9 cellular contexts compared by ENCODE assay signal in the genomic region with DNA sequence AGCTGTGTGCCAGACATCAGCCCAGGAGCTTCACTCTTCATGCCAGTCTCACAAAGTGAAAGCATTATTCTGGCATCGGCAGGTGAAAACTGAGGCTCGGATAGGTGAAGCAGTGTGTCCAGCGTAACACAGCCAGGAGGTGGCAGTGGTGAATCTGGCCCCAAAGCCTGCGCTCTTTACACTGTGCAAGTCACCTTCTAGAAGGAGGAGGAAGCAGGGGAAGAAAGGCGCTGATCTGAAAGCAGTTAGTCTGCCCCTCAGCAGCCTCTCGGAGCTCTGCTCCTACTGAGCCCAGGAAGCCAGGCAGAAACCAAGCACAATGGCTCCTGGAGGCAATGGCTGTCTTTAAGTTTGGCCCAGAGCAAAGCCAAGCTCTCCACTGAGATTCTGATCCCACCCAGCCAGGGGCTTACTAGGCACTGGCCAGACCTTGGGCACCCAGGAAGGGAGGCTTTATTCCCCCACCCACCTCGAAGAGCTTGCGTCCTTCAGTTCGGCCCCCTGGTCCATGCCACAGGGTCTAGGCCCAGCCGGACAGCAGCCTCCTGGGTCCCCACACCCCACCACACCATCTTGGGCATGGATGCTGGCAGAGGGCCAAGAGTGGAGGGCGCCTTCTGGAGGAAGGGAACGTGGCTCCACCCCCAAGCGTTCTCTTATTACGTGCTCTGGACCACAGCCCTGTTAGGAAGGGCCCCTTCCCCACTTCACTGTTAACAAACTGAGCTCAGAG.
DNase-seq lines count a peak whose midpoint lies in the region; ATAC-seq and TF ChIP-seq lines count a peak whose summit lies in the region.
"Had no signal": no experiment of that assay in that cellular context is flagged by ENCODE, and none has a peak within 500 bp of the region (broad histone marks: within the 10 kb centered on the region; RNA-seq: fewer than 3 reads in every experiment).

No MANE protein-coding gene starts in this region.

- no peaks in the 10 kb centered on the region for H3K36me3 Mint-ChIP-seq in activated CD4-positive, alpha-beta T cell treated with anti-CD3 and anti-CD28 coated beads, Interleukin-2, amount 10 ng/mL, durations not matched to agents 7 days and 5 days (ENCODE audit: low read depth)

- no peak for TF ChIP-seq POLR2A in prostate gland (IDR thresholded peaks at IDR 0.05)

- intact Hi-C loops in colonic mucosa (cut with DNase I) = no loop called here
- intact Hi-C loops in prostate gland (cut with DNase I) = no loop called here

- H3K9me3 Mint-ChIP-seq in activated CD4-positive, alpha-beta T cell treated with anti-CD3 and anti-CD28 coated beads, Interleukin-2, amount 10 ng/mL, durations not matched to agents 7 days and 5 days = no peaks in the 10 kb centered on the region

- H3K27me3 Mint-ChIP-seq in activated CD4-positive, alpha-beta T cell treated with anti-CD3 and anti-CD28 coated beads, Interleukin-2, amount 10 ng/mL, durations not matched to agents 7 days and 5 days = peaks cover 13% of the 10 kb centered on the region

- ATAC-seq in GM21576 (IDR thresholded peaks at IDR 0.05; ENCODE audit: unreplicated experiment) = peak; percentile 70

- H3K4me3 ChIP-seq in colonic mucosa (no peak overlapping the region), prostate gland (no peak overlapping the region), brain microvascular endothelial cell (ENCODE audit: low read depth, low read length) (no peak overlapping the region)

- POLR2A ChIA-PET in activated CD4-positive, alpha-beta T cell treated with anti-CD3 and anti-CD28 coated beads, Interleukin-2, amount 10 ng/mL, durations not matched to agents 7 days and 5 days (lab: Charles Lee) = no interaction called here

- peak; percentile 18 for DNase-seq in activated CD4-positive, alpha-beta T cell treated with anti-CD3 and anti-CD28 coated beads, Interleukin-2, amount 10 ng/mL, durations not matched to agents 7 days and 5 days
- no peak for DNase-seq in activated CD4-positive, alpha-beta T cell treated with anti-CD3 and anti-CD28 coated beads, Interleukin-2, amount 50 U/mL, for 1 hour
- peak; percentile 79 for DNase-seq in NCI-H1436 (lab: John Stamatoyannopoulos, UW)
- no peak for DNase-seq in colonic mucosa
- DNase-seq in prostate gland (ENCODE audit: low spot score) = peak; percentile 12
- DNase-seq in GF-D8 (lab: John Stamatoyannopoulos, UW) = no peak
- no peak for DNase-seq in brain microvascular endothelial cell

- H3K27ac ChIP-seq in colonic mucosa = no peak overlapping the region
- H3K27ac ChIP-seq in prostate gland = no peak overlapping the region
- H3K27ac ChIP-seq in brain microvascular endothelial cell = no peak overlapping the region
- H3K27ac ChIP-seq: tibial artery had no signal

- H3K4me1 Mint-ChIP-seq in activated CD4-positive, alpha-beta T cell treated with anti-CD3 and anti-CD28 coated beads, Interleukin-2, amount 10 ng/mL, durations not matched to agents 7 days and 5 days = no peaks in the 10 kb centered on the region

- no peaks in the 10 kb centered on the region for H3K4me1 ChIP-seq in colonic mucosa
- H3K4me1 ChIP-seq in prostate gland (replicated peaks) = no peaks in the 10 kb centered on the region

- no peaks in the 10 kb centered on the region for H3K36me3 ChIP-seq in colonic mucosa
- no peaks in the 10 kb centered on the region for H3K36me3 ChIP-seq in prostate gland
- H3K36me3 ChIP-seq in brain microvascular endothelial cell (replicated peaks) = no peaks in the 10 kb centered on the region
- H3K36me3 ChIP-seq: tibial artery had no signal

- CTCF ChIA-PET in activated CD4-positive, alpha-beta T cell treated with anti-CD3 and anti-CD28 coated beads, Interleukin-2, amount 10 ng/mL, durations not matched to agents 7 days and 5 days (lab: Charles Lee) = no interaction called here

- WGBS in prostate gland = 53% methylated on average over 12 of the region's 14 CpGs

- no peak overlapping the region for H3K9ac ChIP-seq in colonic mucosa (ENCODE audit: low read depth in 2 of 2, low read length in 2 of 2)

- in situ Hi-C loops in brain microvascular endothelial cell (cut with HindIII; ENCODE audit: low pct_ligation_motif_present, low sequenced_read_pairs) = no loop called here

- H3K27me3 ChIP-seq in colonic mucosa (no peaks in the 10 kb centered on the region), prostate gland (replicated peaks; ENCODE audit: insufficient read depth) (no peaks in the 10 kb centered on the region), brain microvascular endothelial cell (replicated peaks) (no peaks in the 10 kb centered on the region)

- H3K27ac Mint-ChIP-seq in activated CD4-positive, alpha-beta T cell treated with anti-CD3 and anti-CD28 coated beads, Interleukin-2, amount 10 ng/mL, durations not matched to agents 7 days and 5 days = no peak overlapping the region

- peak; percentile 15 for TF ChIP-seq CTCF in colonic mucosa (IDR thresholded peaks at IDR 0.05)
- TF ChIP-seq CTCF in prostate gland (IDR thresholded peaks at IDR 0.05) = no peak
- TF ChIP-seq CTCF in brain microvascular endothelial cell (IDR thresholded peaks at IDR 0.05; ENCODE audit: low read depth, low read length, missing control alignments) = no peak

- H3K9me3 ChIP-seq in colonic mucosa = no peaks in the 10 kb centered on the region
- no peaks in the 10 kb centered on the region for H3K9me3 ChIP-seq in prostate gland
- H3K9me3 ChIP-seq: tibial artery had no signal

- no peak overlapping the region for H3K4me3 Mint-ChIP-seq in activated CD4-positive, alpha-beta T cell treated with anti-CD3 and anti-CD28 coated beads, Interleukin-2, amount 10 ng/mL, durations not matched to agents 7 days and 5 days

Comparison
In these comparisons a context has a peak if more than half of its experiments do, and no peak if none do; other contexts are left out.
1. DNase-seq: peak in activated CD4-positive, alpha-beta T cell treated with anti-CD3 and anti-CD28 coated beads, Interleukin-2, amount 10 ng/mL, durations not matched to agents 7 days and 5 days (single experiment), NCI-H1436 (single experiment) and prostate gland (single experiment); none in activated CD4-positive, alpha-beta T cell treated with anti-CD3 and anti-CD28 coated beads, Interleukin-2, amount 50 U/mL, for 1 hour (single experiment), colonic mucosa (single experiment), GF-D8 (single experiment) and brain microvascular endothelial cell (single experiment).